8 cellular contexts compared by ENCODE assay signal in genomic region chr7:93245525-93246432, GRCh38. TPM values are rescaled to one million over a fixed set of nuclear protein-coding genes. Genes with fewer than 3 reads are reported as not detected.
DNase-seq lines count a peak whose midpoint lies in the region; ATAC-seq, FAIRE-seq and TF ChIP-seq lines count a peak whose summit lies in the region.

No MANE protein-coding gene starts in this region.

- no peaks in the 10 kb centered on the region for H3K9me3 ChIP-seq in PC-9 (ENCODE audit: insufficient read depth, low read depth)
- H3K9me3 ChIP-seq in neuron (ENCODE audit: low read length), result no peaks in the 10 kb centered on the region

- H3K27me3 ChIP-seq in PC-9 (ENCODE audit: insufficient read depth, low read depth) (no peaks in the 10 kb centered on the region), neuron (ENCODE audit: insufficient read depth, low read length) (no peaks in the 10 kb centered on the region)

- no peaks in the 10 kb centered on the region for H3K79me2 ChIP-seq in PC-9 (ENCODE audit: low read depth)

- no peak overlapping the region for H3K4me3 Mint-ChIP-seq in activated T-helper 1 cell treated with anti-CD3 and anti-CD28 coated beads, Interleukin-12 subunit alpha, Interleukin-12 subunit beta, Interleukin-2, Interleukin-4 antibody, amounts not matched to agents 30 ng/mL and 10 ng/mL and 1 ng/mL, durations not matched to agents 14 hours and 24 hours and 36 hours

- intact Hi-C loops in PC-9 (cut with micrococcal nuclease; ENCODE audit: unreplicated experiment), result loop anchor here (1.0 to 10.0 kb wide), 6 partner anchors 129 to 1192 kb away; no protein-coding TSS in a partner anchor
- intact Hi-C loops in activated T-helper 1 cell treated with anti-CD3 and anti-CD28 coated beads, Interleukin-12 subunit alpha, Interleukin-12 subunit beta, Interleukin-2, Interleukin-4 antibody, amounts not matched to agents 30 ng/mL and 10 ng/mL and 1 ng/mL, durations not matched to agents 14 hours and 24 hours and 36 hours (cut with micrococcal nuclease), result loop anchor here (1.0 to 5.0 kb wide), 6 partner anchors 127 to 1192 kb away; no protein-coding TSS in a partner anchor

- POLR2A ChIA-PET in PC-9 (lab: Charles Lee; ENCODE audit: unreplicated experiment), result no interaction called here

- H3K4me2 ChIP-seq in PC-9, result no peak overlapping the region

- BruUV-seq in PC-9 (replicated peaks; lab: Mats Ljungman, UMichigan), result no TSS peak

- H3K27ac Mint-ChIP-seq in activated T-helper 1 cell treated with anti-CD3 and anti-CD28 coated beads, Interleukin-12 subunit alpha, Interleukin-12 subunit beta, Interleukin-2, Interleukin-4 antibody, amounts not matched to agents 30 ng/mL and 10 ng/mL and 1 ng/mL, durations not matched to agents 14 hours and 24 hours and 36 hours, result no peak overlapping the region

- H3K36me3 ChIP-seq in PC-9 (ENCODE audit: low read depth), result no peaks in the 10 kb centered on the region
- peaks cover 3% of the 10 kb centered on the region for H3K36me3 ChIP-seq in neuron (ENCODE audit: insufficient read depth, low read length)

- no peak for TF ChIP-seq POLR2A in H54 (IDR thresholded peaks at IDR 0.05; ENCODE audit: low read depth, low read length)

- H3K4me1 Mint-ChIP-seq in activated T-helper 1 cell treated with anti-CD3 and anti-CD28 coated beads, Interleukin-12 subunit alpha, Interleukin-12 subunit beta, Interleukin-2, Interleukin-4 antibody, amounts not matched to agents 30 ng/mL and 10 ng/mL and 1 ng/mL, durations not matched to agents 14 hours and 24 hours and 36 hours (ENCODE audit: low read depth), result no peaks in the 10 kb centered on the region

- no peaks in the 10 kb centered on the region for H3K36me3 Mint-ChIP-seq in activated T-helper 1 cell treated with anti-CD3 and anti-CD28 coated beads, Interleukin-12 subunit alpha, Interleukin-12 subunit beta, Interleukin-2, Interleukin-4 antibody, amounts not matched to agents 30 ng/mL and 10 ng/mL and 1 ng/mL, durations not matched to agents 14 hours and 24 hours and 36 hours (ENCODE audit: low read depth)

- ATAC-seq in HG02885 (IDR thresholded peaks at IDR 0.05; ENCODE audit: poor library complexity, unreplicated experiment), result no peak
- no peak for ATAC-seq in GM18502 (IDR thresholded peaks at IDR 0.05; ENCODE audit: poor library complexity, unreplicated experiment)

- H3K27ac ChIP-seq in PC-9, result no peak overlapping the region

- peaks cover 2% of the 10 kb centered on the region for H3K27me3 Mint-ChIP-seq in activated T-helper 1 cell treated with anti-CD3 and anti-CD28 coated beads, Interleukin-12 subunit alpha, Interleukin-12 subunit beta, Interleukin-2, Interleukin-4 antibody, amounts not matched to agents 30 ng/mL and 10 ng/mL and 1 ng/mL, durations not matched to agents 14 hours and 24 hours and 36 hours (ENCODE audit: insufficient read depth)

- H3K4me3 ChIP-seq in PC-9, result no peak overlapping the region
- H3K4me3 ChIP-seq in epithelial cell of esophagus (ENCODE audit: low read length), result no peak overlapping the region
- H3K4me3 ChIP-seq in neuron (ENCODE audit: low read length), result no peak overlapping the region

- H3F3A ChIP-seq in PC-9 (ENCODE audit: insufficient read depth, low read depth), result no peaks in the 10 kb centered on the region

- no peaks in the 10 kb centered on the region for H3K9me3 Mint-ChIP-seq in activated T-helper 1 cell treated with anti-CD3 and anti-CD28 coated beads, Interleukin-12 subunit alpha, Interleukin-12 subunit beta, Interleukin-2, Interleukin-4 antibody, amounts not matched to agents 30 ng/mL and 10 ng/mL and 1 ng/mL, durations not matched to agents 14 hours and 24 hours and 36 hours

- peaks cover 8% of the 10 kb centered on the region; the same call in 1 of the 2 replicates for H4K20me1 ChIP-seq in PC-9 (ENCODE audit: insufficient read depth)

- H3K4me1 ChIP-seq in PC-9 (replicated peaks; ENCODE audit: insufficient read depth) (no peaks in the 10 kb centered on the region), neuron (ENCODE audit: insufficient read depth, low read length) (peaks cover 4% of the 10 kb centered on the region)

- CTCF ChIA-PET in PC-9 (lab: Charles Lee), result interaction anchor here (0.6 to 1.7 kb wide), 3 partner anchors 304 to 911 kb away, joined by 3 to 15 read pairs (median 5); no protein-coding TSS in a partner anchor

- TF ChIP-seq CTCF in PC-9 (conservative IDR thresholded peaks at IDR 0.05) (peak; percentile 79), epithelial cell of esophagus (IDR thresholded peaks at IDR 0.05; ENCODE audit: insufficient read depth, low read depth, low read length, missing control alignments) (peak; percentile 46)

- FAIRE-seq in H54 (lab: Jason Lieb, UNC), result peak; percentile 61

- H2AFZ ChIP-seq in PC-9 (no peak overlapping the region), neuron (ENCODE audit: low read depth, low read length) (peak overlapping the region; percentile 17)

- peak; percentile 25 to 51 for DNase-seq in AML-193 (lab: John Stamatoyannopoulos, UW)
- DNase-seq in H54 (ENCODE audit: insufficient read length, low spot score), result no peak
- no peak for DNase-seq in PC-9
- DNase-seq in epithelial cell of esophagus (ENCODE audit: low read depth), result peak; percentile 36
- no peak for DNase-seq in activated T-helper 1 cell treated with anti-CD3 and anti-CD28 coated beads, Interleukin-12 subunit alpha, Interleukin-12 subunit beta, Interleukin-2, Interleukin-4 antibody, amounts not matched to agents 30 ng/mL and 10 ng/mL and 1 ng/mL, durations not matched to agents 14 hours and 24 hours and 36 hours (ENCODE audit: low spot score)

- no peaks in the 10 kb centered on the region for H3K9me2 ChIP-seq in PC-9 (ENCODE audit: insufficient read depth)

RNA-seq across cellular contexts. Expression of gene VPS50, which starts 13.6 kb away (rescaled TPM):
- total RNA-seq in PC-9 (2021), result 20.3 and 32.2 TPM in 2 replicates
- 16.7 and 17.0 TPM in 2 replicates for total RNA-seq in activated T-helper 1 cell treated with anti-CD3 and anti-CD28 coated beads, Interleukin-12 subunit alpha, Interleukin-12 subunit beta, Interleukin-2, Interleukin-4 antibody, amounts not matched to agents 30 ng/mL and 10 ng/mL and 1 ng/mL, durations not matched to agents 14 hours and 24 hours and 36 hours

RNA-seq across cellular contexts. Expression of gene HEPACAM2, which starts 19.5 kb away (rescaled TPM):
- total RNA-seq in PC-9 (2021), result not detected in 2 replicates
- total RNA-seq in activated T-helper 1 cell treated with anti-CD3 and anti-CD28 coated beads, Interleukin-12 subunit alpha, Interleukin-12 subunit beta, Interleukin-2, Interleukin-4 antibody, amounts not matched to agents 30 ng/mL and 10 ng/mL and 1 ng/mL, durations not matched to agents 14 hours and 24 hours and 36 hours, result not detected in 2 replicates

Comparison
In these comparisons a context has a peak if more than half of its experiments do, and no peak if none do; other contexts are left out.
1. DNase-seq: peak in AML-193 (2 of 2) and epithelial cell of esophagus (single experiment); none in H54 (single experiment), PC-9 (0 of 2) and activated T-helper 1 cell treated with anti-CD3 and anti-CD28 coated beads, Interleukin-12 subunit alpha, Interleukin-12 subunit beta, Interleukin-2, Interleukin-4 antibody, amounts not matched to agents 30 ng/mL and 10 ng/mL and 1 ng/mL, durations not matched to agents 14 hours and 24 hours and 36 hours (single experiment).